Comparison of ENCODE assay signal across 25 cellular contexts in genomic region chr1:10267946-10268345, GRCh38.
"Had no signal": no experiment of that assay in that cellular context is flagged by ENCODE, and none has a peak within 500 bp of the region (broad histone marks: within the 10 kb centered on the region; RNA-seq: fewer than 3 reads in every experiment).

No MANE protein-coding gene starts in this region.

- H3K9me3 Mint-ChIP-seq: natural killer cell; neural crest cell; stimulated activated naive B cell treated with anti-CD40 and anti-IgM and Interleukin-4, amounts not matched to agents 10 μg/mL and 1 μg/mL and 100 μg/mL, for 72 hours; stimulated activated naive CD8-positive, alpha-beta T cell treated with anti-CD3 and anti-CD28 coated beads, Interleukin-15, amount 100 ng/mL, for 72 hours had no signal

- H3K36me3 Mint-ChIP-seq: natural killer cell had no signal

- H3K4me3 Mint-ChIP-seq: natural killer cell; neural crest cell; stimulated activated naive B cell treated with anti-CD40 and anti-IgM and Interleukin-4, amounts not matched to agents 10 μg/mL and 1 μg/mL and 100 μg/mL, for 72 hours; stimulated activated naive CD8-positive, alpha-beta T cell treated with anti-CD3 and anti-CD28 coated beads, Interleukin-15, amount 100 ng/mL, for 72 hours had no signal

- H3K27ac Mint-ChIP-seq: natural killer cell; progenitor cell of endocrine pancreas; stimulated activated naive B cell treated with anti-CD40 and anti-IgM and Interleukin-4, amounts not matched to agents 10 μg/mL and 1 μg/mL and 100 μg/mL, for 72 hours; stimulated activated naive CD8-positive, alpha-beta T cell treated with anti-CD3 and anti-CD28 coated beads, Interleukin-15, amount 100 ng/mL, for 72 hours had no signal

- H3K36me3 ChIP-seq: ovary had no signal

- DNase-seq: cortex of kidney; effector CD8-positive, alpha-beta T cell; glutamatergic neuron; kidney; left cardiac atrium; mammary epithelial cell; natural killer cell; ovary; right lobe of liver; spleen; stimulated activated CD4-positive, alpha-beta T cell treated with anti-CD3 and anti-CD28 coated beads, Interleukin-15, amount 100 ng/mL, for 24 hours; stimulated activated CD4-positive, alpha-beta T cell treated with anti-CD3 and anti-CD28 coated beads, Interleukin-2, amount 100 ng/mL, for 24 hours; stimulated activated CD4-positive, alpha-beta T cell treated with anti-CD3 and anti-CD28 coated beads, Interleukin-4, amount 100 ng/mL, for 4 hours; stimulated activated naive B cell treated with anti-CD40 and anti-IgM and Interleukin-4, amounts not matched to agents 10 μg/mL and 1 μg/mL and 100 μg/mL, for 72 hours; stimulated activated naive CD8-positive, alpha-beta T cell treated with anti-CD3 and anti-CD28 coated beads, Interleukin-15, amount 100 ng/mL, for 72 hours; testis; upper lobe of right lung had no signal

- H3K9me3 ChIP-seq: esophagus muscularis mucosa, gastroesophageal sphincter, ovary, right lobe of liver, spleen, testis, tibial nerve, upper lobe of right lung, vagina had no signal

- H3K27me3 ChIP-seq: dorsolateral prefrontal cortex, esophagus muscularis mucosa, gastroesophageal sphincter, ovary, right lobe of liver, spleen, testis, tibial nerve, upper lobe of right lung, vagina had no signal

- H3K4me1 ChIP-seq: testis, tibial nerve, upper lobe of right lung, vagina had no signal

- H3K27me3 Mint-ChIP-seq: progenitor cell of endocrine pancreas; stimulated activated naive B cell treated with anti-CD40 and anti-IgM and Interleukin-4, amounts not matched to agents 10 μg/mL and 1 μg/mL and 100 μg/mL, for 72 hours; stimulated activated naive CD8-positive, alpha-beta T cell treated with anti-CD3 and anti-CD28 coated beads, Interleukin-15, amount 100 ng/mL, for 72 hours had no signal

- H3K27ac ChIP-seq: epithelial cell of prostate, esophagus muscularis mucosa, ovary, right lobe of liver, spleen, testis, tibial nerve, upper lobe of right lung, vagina had no signal

- H3K4me3 ChIP-seq: dorsolateral prefrontal cortex, esophagus muscularis mucosa, gastroesophageal sphincter, ovary, right lobe of liver, spleen, testis, tibial nerve, upper lobe of right lung, vagina had no signal

- H3K4me1 Mint-ChIP-seq: natural killer cell; stimulated activated naive CD8-positive, alpha-beta T cell treated with anti-CD3 and anti-CD28 coated beads, Interleukin-15, amount 100 ng/mL, for 72 hours had no signal

- ATAC-seq: gastroesophageal sphincter; natural killer cell; stimulated activated naive B cell treated with anti-CD40 and anti-IgM and Interleukin-4, amounts not matched to agents 10 μg/mL and 1 μg/mL and 100 μg/mL, for 72 hours; stimulated activated naive CD8-positive, alpha-beta T cell treated with anti-CD3 and anti-CD28 coated beads, Interleukin-15, amount 100 ng/mL, for 72 hours; upper lobe of right lung had no signal
